Comparison of ENCODE assay signal across 1 cellular context in the genomic region with DNA sequence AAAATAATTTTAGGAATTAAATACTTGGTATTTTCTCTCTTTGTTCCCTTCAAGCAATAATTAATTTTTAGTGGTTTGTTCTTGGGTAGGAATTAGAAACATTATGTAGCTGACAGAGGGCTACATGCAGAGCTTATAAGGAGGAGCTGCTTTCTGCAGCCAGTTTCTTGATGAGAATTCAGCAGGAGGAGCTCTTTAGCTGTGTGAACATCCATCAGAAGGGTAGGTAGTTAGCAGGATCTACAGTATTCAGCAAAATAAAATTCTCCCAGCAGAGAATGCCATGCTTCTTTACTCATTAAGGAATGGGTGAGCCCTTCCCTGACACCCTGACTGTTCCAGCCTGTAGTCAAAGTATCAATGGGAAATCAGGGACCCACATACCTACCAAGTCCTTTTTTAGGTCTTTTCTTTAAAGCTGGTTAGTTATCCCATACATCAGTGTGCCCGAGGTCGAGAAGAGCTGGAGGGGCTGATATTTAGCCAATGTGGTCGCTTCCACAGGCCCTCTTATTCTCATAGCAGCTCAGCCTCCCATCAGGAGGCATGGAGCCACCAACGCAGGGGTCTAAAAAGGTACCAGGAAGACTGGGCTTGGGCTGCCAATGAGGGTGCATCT.
TF ChIP-seq lines count a peak whose summit lies in the region.

No MANE protein-coding gene starts in this region.

TF ChIP-seq in liver, 16 proteins besides CTCF, POLR2A, EP300 and RAD21:
- TF ChIP-seq, protein P1, sequence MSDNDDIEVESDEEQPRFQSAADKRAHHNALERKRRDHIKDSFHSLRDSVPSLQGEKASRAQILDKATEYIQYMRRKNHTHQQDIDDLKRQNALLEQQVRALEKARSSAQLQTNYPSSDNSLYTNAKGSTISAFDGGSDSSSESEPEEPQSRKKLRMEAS (IDR thresholded peaks at IDR 0.05): no peak
- TF ChIP-seq FOXA1 (IDR thresholded peaks at IDR 0.05) (no peak), YY1 (IDR thresholded peaks at IDR 0.05) (no peak), TAF1 (conservative IDR thresholded peaks at IDR 0.05) (no peak), GABPA (IDR thresholded peaks at IDR 0.05 in 1 of 2, conservative IDR thresholded peaks at IDR 0.05 in 1 of 2) (no peak), HNF4G (IDR thresholded peaks at IDR 0.05) (no peak)
- TF ChIP-seq, protein P2, sequence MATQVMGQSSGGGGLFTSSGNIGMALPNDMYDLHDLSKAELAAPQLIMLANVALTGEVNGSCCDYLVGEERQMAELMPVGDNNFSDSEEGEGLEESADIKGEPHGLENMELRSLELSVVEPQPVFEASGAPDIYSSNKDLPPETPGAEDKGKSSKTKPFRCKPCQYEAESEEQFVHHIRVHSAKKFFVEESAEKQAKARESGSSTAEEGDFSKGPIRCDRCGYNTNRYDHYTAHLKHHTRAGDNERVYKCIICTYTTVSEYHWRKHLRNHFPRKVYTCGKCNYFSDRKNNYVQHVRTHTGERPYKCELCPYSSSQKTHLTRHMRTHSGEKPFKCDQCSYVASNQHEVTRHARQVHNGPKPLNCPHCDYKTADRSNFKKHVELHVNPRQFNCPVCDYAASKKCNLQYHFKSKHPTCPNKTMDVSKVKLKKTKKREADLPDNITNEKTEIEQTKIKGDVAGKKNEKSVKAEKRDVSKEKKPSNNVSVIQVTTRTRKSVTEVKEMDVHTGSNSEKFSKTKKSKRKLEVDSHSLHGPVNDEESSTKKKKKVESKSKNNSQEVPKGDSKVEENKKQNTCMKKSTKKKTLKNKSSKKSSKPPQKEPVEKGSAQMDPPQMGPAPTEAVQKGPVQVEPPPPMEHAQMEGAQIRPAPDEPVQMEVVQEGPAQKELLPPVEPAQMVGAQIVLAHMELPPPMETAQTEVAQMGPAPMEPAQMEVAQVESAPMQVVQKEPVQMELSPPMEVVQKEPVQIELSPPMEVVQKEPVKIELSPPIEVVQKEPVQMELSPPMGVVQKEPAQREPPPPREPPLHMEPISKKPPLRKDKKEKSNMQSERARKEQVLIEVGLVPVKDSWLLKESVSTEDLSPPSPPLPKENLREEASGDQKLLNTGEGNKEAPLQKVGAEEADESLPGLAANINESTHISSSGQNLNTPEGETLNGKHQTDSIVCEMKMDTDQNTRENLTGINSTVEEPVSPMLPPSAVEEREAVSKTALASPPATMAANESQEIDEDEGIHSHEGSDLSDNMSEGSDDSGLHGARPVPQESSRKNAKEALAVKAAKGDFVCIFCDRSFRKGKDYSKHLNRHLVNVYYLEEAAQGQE (IDR thresholded peaks at IDR 0.05): no peak
- TF ChIP-seq, protein P3, sequence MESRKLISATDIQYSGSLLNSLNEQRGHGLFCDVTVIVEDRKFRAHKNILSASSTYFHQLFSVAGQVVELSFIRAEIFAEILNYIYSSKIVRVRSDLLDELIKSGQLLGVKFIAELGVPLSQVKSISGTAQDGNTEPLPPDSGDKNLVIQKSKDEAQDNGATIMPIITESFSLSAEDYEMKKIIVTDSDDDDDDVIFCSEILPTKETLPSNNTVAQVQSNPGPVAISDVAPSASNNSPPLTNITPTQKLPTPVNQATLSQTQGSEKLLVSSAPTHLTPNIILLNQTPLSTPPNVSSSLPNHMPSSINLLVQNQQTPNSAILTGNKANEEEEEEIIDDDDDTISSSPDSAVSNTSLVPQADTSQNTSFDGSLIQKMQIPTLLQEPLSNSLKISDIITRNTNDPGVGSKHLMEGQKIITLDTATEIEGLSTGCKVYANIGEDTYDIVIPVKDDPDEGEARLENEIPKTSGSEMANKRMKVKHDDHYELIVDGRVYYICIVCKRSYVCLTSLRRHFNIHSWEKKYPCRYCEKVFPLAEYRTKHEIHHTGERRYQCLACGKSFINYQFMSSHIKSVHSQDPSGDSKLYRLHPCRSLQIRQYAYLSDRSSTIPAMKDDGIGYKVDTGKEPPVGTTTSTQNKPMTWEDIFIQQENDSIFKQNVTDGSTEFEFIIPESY (IDR thresholded peaks at IDR 0.05): no peak
